Comparison of ENCODE assay signal across 8 cellular contexts in genomic region chr9:35490910-35491465, GRCh38. TPM values are rescaled to one million over a fixed set of nuclear protein-coding genes. Genes with fewer than 3 reads are reported as not detected.
DNase-seq lines count a peak whose midpoint lies in the region; ATAC-seq and TF ChIP-seq lines count a peak whose summit lies in the region.

No MANE protein-coding gene starts in this region.

- H3K27ac Mint-ChIP-seq in effector memory CD8-positive, alpha-beta T cell = peak overlapping the region in 1 of 2 donors; percentile 66
- H3K27ac Mint-ChIP-seq in naive B cell = no peak overlapping the region

- H3K4me3 ChIP-seq in AG09309 (ENCODE audit: control insufficient read depth, low read depth, low read length) (peak overlapping the region; percentile 97), NT2/D1 (ENCODE audit: insufficient read length, low read depth) (peak overlapping the region; percentile 79)

- peaks cover under 1% of the 10 kb centered on the region for H3K36me3 ChIP-seq in NT2/D1 (ENCODE audit: insufficient read depth, insufficient read length, low read length)

- H3K36me3 Mint-ChIP-seq in effector memory CD8-positive, alpha-beta T cell (ENCODE audit: insufficient read depth) = no peaks in the 10 kb centered on the region
- no peaks in the 10 kb centered on the region for H3K36me3 Mint-ChIP-seq in naive B cell

- H3K4me3 Mint-ChIP-seq in effector memory CD8-positive, alpha-beta T cell = peak overlapping the region; percentile 74 to 83
- H3K4me3 Mint-ChIP-seq in naive B cell = peak overlapping the region; percentile 56 to 91 (median 86)

- no peak for ATAC-seq in effector memory CD8-positive, alpha-beta T cell (replicated peaks)
- no peak for ATAC-seq in naive B cell (ENCODE audit: low read depth in 2 of 2)
- no peak for ATAC-seq in HG02885 (IDR thresholded peaks at IDR 0.05; ENCODE audit: poor library complexity, unreplicated experiment)

- H3K4me1 ChIP-seq in NT2/D1 (ENCODE audit: insufficient read depth, insufficient read length) = no peaks in the 10 kb centered on the region

- H3K9me3 ChIP-seq in NT2/D1 (ENCODE audit: insufficient read depth, low read length) = no peaks in the 10 kb centered on the region

- H3K27me3 ChIP-seq in NT2/D1 (ENCODE audit: insufficient read depth, insufficient read length) = no peaks in the 10 kb centered on the region

- peaks cover 8 to 9% of the 10 kb centered on the region in 2 donors for H3K4me1 Mint-ChIP-seq in effector memory CD8-positive, alpha-beta T cell (ENCODE audit: low read depth in 2 of 2)
- H3K4me1 Mint-ChIP-seq in naive B cell = peaks cover 12 to 17% (median 14%) of the 10 kb centered on the region in 3 donors

- peaks cover 37 to 52% of the 10 kb centered on the region in 2 donors for H3K27me3 Mint-ChIP-seq in effector memory CD8-positive, alpha-beta T cell
- peaks cover 19 to 49% (median 27%) of the 10 kb centered on the region in 3 donors for H3K27me3 Mint-ChIP-seq in naive B cell

- H3K9ac ChIP-seq in NT2/D1 (ENCODE audit: insufficient read length, low read depth) = peak overlapping the region; percentile 87

- no peak for TF ChIP-seq CTCF in AG09309 (IDR thresholded peaks at IDR 0.05; ENCODE audit: control insufficient read depth, insufficient read depth, low read depth, low read length, missing control alignments)
- no peak for TF ChIP-seq CTCF in GM10266 (IDR thresholded peaks at IDR 0.05; ENCODE audit: control insufficient read depth, insufficient read depth, low read depth, missing control alignments)

- no peak for DNase-seq in AG09309 (ENCODE audit: low read depth)
- no peak for DNase-seq in NT2/D1 (ENCODE audit: low read depth, low spot score)
- no peak for DNase-seq in effector memory CD8-positive, alpha-beta T cell
- DNase-seq in naive B cell = no peak
- DNase-seq in OCI-M1 (lab: John Stamatoyannopoulos, UW) = no peak
- DNase-seq in AG08395 (ENCODE audit: low spot score) = no peak
- no peak for DNase-seq in GM10266 (ENCODE audit: extremely low spot score)

- no peaks in the 10 kb centered on the region for H3K9me3 Mint-ChIP-seq in effector memory CD8-positive, alpha-beta T cell
- H3K9me3 Mint-ChIP-seq in naive B cell = peaks cover 0 to 4% (median 0%) of the 10 kb centered on the region in 7 donors

RNA-seq across cellular contexts. Expression of gene RUSC2, which starts 1.1 kb away (rescaled TPM):
- polyA plus RNA-seq in naive B cell (ENCODE audit: low read depth in 6 of 6) = not detected
